ENCODE assay signal across 1 cellular context in the genomic region with DNA sequence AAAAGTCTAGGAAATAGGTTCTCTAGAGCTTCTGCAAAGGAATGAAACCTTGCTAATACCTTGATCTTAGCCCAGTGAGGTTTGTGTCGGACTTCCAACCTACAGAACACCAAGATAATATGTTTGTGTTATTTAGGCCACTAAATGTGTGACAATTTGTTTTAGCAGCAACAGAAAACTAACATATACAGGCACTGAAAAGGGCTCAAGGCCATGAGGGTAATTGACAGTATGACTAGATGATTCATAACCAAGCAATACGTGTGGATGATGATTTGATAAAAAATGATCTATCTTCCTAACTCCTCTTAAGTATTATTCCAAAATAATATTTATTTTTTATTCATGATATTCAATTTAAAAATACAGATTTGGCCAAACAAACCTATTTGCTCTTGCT.
TF ChIP-seq lines count a peak whose summit lies in the region.

No MANE protein-coding gene starts in this region.

TF ChIP-seq in GM23338, 12 proteins besides CTCF, POLR2A, EP300 and RAD21:
- TF ChIP-seq NANOG (IDR thresholded peaks at IDR 0.05; ENCODE audit: borderline replicate concordance) (no peak), POLR2AphosphoS5 (IDR thresholded peaks at IDR 0.05; ENCODE audit: low read depth) (no peak), EZH2 (IDR thresholded peaks at IDR 0.05; ENCODE audit: low read depth, unreplicated experiment) (no peak), ZNF114 (CRISPR knock-in tag; IDR thresholded peaks at IDR 0.05) (no peak), STAT1 (IDR thresholded peaks at IDR 0.05; ENCODE audit: unreplicated experiment) (no peak)
- TF ChIP-seq, protein P1, sequence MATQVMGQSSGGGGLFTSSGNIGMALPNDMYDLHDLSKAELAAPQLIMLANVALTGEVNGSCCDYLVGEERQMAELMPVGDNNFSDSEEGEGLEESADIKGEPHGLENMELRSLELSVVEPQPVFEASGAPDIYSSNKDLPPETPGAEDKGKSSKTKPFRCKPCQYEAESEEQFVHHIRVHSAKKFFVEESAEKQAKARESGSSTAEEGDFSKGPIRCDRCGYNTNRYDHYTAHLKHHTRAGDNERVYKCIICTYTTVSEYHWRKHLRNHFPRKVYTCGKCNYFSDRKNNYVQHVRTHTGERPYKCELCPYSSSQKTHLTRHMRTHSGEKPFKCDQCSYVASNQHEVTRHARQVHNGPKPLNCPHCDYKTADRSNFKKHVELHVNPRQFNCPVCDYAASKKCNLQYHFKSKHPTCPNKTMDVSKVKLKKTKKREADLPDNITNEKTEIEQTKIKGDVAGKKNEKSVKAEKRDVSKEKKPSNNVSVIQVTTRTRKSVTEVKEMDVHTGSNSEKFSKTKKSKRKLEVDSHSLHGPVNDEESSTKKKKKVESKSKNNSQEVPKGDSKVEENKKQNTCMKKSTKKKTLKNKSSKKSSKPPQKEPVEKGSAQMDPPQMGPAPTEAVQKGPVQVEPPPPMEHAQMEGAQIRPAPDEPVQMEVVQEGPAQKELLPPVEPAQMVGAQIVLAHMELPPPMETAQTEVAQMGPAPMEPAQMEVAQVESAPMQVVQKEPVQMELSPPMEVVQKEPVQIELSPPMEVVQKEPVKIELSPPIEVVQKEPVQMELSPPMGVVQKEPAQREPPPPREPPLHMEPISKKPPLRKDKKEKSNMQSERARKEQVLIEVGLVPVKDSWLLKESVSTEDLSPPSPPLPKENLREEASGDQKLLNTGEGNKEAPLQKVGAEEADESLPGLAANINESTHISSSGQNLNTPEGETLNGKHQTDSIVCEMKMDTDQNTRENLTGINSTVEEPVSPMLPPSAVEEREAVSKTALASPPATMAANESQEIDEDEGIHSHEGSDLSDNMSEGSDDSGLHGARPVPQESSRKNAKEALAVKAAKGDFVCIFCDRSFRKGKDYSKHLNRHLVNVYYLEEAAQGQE (IDR thresholded peaks at IDR 0.05; ENCODE audit: unreplicated experiment), result no peak
- TF ChIP-seq, protein P2, sequence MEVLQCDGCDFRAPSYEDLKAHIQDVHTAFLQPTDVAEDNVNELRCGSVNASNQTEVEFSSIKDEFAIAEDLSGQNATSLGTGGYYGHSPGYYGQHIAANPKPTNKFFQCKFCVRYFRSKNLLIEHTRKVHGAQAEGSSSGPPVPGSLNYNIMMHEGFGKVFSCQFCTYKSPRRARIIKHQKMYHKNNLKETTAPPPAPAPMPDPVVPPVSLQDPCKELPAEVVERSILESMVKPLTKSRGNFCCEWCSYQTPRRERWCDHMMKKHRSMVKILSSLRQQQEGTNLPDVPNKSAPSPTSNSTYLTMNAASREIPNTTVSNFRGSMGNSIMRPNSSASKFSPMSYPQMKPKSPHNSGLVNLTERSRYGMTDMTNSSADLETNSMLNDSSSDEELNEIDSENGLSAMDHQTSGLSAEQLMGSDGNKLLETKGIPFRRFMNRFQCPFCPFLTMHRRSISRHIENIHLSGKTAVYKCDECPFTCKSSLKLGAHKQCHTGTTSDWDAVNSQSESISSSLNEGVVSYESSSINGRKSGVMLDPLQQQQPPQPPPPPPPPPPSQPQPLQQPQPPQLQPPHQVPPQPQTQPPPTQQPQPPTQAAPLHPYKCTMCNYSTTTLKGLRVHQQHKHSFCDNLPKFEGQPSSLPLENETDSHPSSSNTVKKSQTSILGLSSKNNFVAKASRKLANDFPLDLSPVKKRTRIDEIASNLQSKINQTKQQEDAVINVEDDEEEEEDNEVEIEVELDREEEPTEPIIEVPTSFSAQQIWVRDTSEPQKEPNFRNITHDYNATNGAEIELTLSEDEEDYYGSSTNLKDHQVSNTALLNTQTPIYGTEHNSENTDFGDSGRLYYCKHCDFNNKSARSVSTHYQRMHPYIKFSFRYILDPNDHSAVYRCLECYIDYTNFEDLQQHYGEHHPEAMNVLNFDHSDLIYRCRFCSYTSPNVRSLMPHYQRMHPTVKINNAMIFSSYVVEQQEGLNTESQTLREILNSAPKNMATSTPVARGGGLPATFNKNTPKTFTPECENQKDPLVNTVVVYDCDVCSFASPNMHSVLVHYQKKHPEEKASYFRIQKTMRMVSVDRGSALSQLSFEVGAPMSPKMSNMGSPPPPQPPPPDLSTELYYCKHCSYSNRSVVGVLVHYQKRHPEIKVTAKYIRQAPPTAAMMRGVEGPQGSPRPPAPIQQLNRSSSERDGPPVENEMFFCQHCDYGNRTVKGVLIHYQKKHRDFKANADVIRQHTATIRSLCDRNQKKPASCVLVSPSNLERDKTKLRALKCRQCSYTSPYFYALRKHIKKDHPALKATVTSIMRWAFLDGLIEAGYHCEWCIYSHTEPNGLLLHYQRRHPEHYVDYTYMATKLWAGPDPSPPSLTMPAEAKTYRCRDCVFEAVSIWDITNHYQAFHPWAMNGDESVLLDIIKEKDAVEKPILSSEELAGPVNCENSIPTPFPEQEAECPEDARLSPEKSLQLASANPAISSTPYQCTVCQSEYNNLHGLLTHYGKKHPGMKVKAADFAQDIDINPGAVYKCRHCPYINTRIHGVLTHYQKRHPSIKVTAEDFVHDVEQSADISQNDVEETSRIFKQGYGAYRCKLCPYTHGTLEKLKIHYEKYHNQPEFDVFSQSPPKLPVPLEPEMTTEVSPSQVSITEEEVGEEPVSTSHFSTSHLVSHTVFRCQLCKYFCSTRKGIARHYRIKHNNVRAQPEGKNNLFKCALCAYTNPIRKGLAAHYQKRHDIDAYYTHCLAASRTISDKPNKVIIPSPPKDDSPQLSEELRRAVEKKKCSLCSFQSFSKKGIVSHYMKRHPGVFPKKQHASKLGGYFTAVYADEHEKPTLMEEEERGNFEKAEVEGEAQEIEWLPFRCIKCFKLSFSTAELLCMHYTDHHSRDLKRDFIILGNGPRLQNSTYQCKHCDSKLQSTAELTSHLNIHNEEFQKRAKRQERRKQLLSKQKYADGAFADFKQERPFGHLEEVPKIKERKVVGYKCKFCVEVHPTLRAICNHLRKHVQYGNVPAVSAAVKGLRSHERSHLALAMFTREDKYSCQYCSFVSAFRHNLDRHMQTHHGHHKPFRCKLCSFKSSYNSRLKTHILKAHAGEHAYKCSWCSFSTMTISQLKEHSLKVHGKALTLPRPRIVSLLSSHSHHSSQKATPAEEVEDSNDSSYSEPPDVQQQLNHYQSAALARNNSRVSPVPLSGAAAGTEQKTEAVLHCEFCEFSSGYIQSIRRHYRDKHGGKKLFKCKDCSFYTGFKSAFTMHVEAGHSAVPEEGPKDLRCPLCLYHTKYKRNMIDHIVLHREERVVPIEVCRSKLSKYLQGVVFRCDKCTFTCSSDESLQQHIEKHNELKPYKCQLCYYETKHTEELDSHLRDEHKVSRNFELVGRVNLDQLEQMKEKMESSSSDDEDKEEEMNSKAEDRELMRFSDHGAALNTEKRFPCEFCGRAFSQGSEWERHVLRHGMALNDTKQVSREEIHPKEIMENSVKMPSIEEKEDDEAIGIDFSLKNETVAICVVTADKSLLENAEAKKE (CRISPR knock-in tag; IDR thresholded peaks at IDR 0.05), result no peak
